8 cellular contexts compared by ENCODE assay signal in the genomic region with DNA sequence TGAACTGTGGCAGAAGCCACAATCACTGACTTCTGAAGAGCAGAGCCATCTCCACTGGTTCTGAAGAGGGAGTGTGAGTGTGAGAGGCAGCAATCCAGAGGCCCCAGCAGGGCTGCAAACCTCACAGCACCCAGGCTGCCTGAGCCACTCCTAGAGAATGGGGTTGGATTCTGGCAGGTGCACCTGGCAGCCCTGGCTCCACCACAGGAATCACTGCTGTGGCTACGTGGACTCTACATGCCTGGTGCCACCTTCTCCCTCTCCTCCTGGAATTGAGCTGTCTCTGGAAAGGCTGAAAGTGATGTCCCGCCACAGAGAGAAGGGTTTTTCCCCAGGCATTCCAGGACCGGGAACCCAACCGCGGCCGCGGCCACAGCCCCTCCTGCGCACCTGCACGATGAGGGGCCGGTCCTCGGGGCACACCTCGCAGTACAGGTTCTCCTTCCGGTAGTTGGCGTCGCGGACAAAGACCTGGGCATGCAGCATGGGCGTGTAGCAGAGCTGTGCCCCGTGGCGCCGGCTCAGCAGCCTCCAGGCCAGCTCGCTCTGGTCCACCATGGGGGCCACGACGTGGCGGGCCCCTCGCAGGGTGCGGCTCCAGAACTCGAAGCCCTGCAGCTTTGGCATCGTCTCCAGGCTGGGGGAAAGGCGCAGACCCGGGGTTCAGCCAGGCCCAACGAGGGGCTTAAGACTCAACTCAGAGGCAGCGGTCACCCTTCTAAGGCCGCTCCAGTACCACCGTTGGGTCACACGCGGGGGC. TPM values are rescaled to one million over a fixed set of nuclear protein-coding genes. Genes with fewer than 3 reads are reported as not detected.
DNase-seq lines count a peak whose midpoint lies in the region; ATAC-seq and TF ChIP-seq lines count a peak whose summit lies in the region.

No MANE protein-coding gene starts in this region.

- no peaks in the 10 kb centered on the region for H3K27me3 Mint-ChIP-seq in activated T-helper 17 cell treated with anti-CD3 and anti-CD28 coated beads, Interleukin-2, amount 50 U/mL, for 72 hours
- H3K27me3 Mint-ChIP-seq in immature natural killer cell (ENCODE audit: low read depth in 3 of 3) = peaks cover 4 to 10% (median 5%) of the 10 kb centered on the region in 3 donors

- H3K4me1 ChIP-seq in thymus (ENCODE audit: control insufficient read depth, insufficient read depth, low read length) = peaks cover 17% of the 10 kb centered on the region

- no peak for DNase-seq in HFF-Myc (ENCODE audit: extremely low read depth, low read depth)
- no peak for DNase-seq in immature natural killer cell
- no peak for DNase-seq in NCI-H1694 treated with DMSO at 0.1 percent for 48 hours (lab: John Stamatoyannopoulos, UW)
- DNase-seq in dermis blood vessel endothelial cell = no peak

- no peaks in the 10 kb centered on the region for H3K9me3 ChIP-seq in thymus (ENCODE audit: control insufficient read depth)

- H3K27ac Mint-ChIP-seq in activated T-helper 17 cell treated with anti-CD3 and anti-CD28 coated beads, Interleukin-2, amount 50 U/mL, for 72 hours = no peak overlapping the region
- H3K27ac Mint-ChIP-seq in immature natural killer cell = peak overlapping the region in 5 of 6 donors; percentile 28 to 83 (median 53)

- peaks cover 5% of the 10 kb centered on the region for H3K36me3 Mint-ChIP-seq in activated T-helper 17 cell treated with anti-CD3 and anti-CD28 coated beads, Interleukin-2, amount 50 U/mL, for 72 hours (ENCODE audit: low read depth)
- no peaks in the 10 kb centered on the region for H3K36me3 Mint-ChIP-seq in immature natural killer cell

- H3K27me3 ChIP-seq in thymus (ENCODE audit: control insufficient read depth, insufficient read depth) = no peaks in the 10 kb centered on the region

- H3K4me3 ChIP-seq in HFF-Myc (replicated peaks; ENCODE audit: low read depth, low read length) (peak overlapping the region; percentile 86), thymus (ENCODE audit: low read length) (peak overlapping the region; percentile 91)

- no peaks in the 10 kb centered on the region for H3K4me1 Mint-ChIP-seq in activated T-helper 17 cell treated with anti-CD3 and anti-CD28 coated beads, Interleukin-2, amount 50 U/mL, for 72 hours
- peaks cover 6 to 19% of the 10 kb centered on the region in 2 donors for H3K4me1 Mint-ChIP-seq in immature natural killer cell

- TF ChIP-seq CTCF in 22Rv1 (IDR thresholded peaks at IDR 0.05) = no peak
- no peak for TF ChIP-seq CTCF in HFF-Myc (IDR thresholded peaks at IDR 0.05; ENCODE audit: low read depth, low read length, missing control alignments)

- H3K27ac ChIP-seq in 22Rv1 = peak overlapping the region; percentile 87
- H3K27ac ChIP-seq in thymus (ENCODE audit: low read depth) = peak overlapping the region; percentile 52

- no peaks in the 10 kb centered on the region for H3K9me3 Mint-ChIP-seq in activated T-helper 17 cell treated with anti-CD3 and anti-CD28 coated beads, Interleukin-2, amount 50 U/mL, for 72 hours
- H3K9me3 Mint-ChIP-seq in immature natural killer cell = no peaks in the 10 kb centered on the region

- peak; percentile 25 for ATAC-seq in activated T-helper 17 cell treated with anti-CD3 and anti-CD28 coated beads, Interleukin-2, amount 50 U/mL, for 72 hours (replicated peaks)
- no peak for ATAC-seq in HG03045 (IDR thresholded peaks at IDR 0.05; ENCODE audit: unreplicated experiment)

- peak overlapping the region; percentile 53 for H3K4me3 Mint-ChIP-seq in activated T-helper 17 cell treated with anti-CD3 and anti-CD28 coated beads, Interleukin-2, amount 50 U/mL, for 72 hours
- H3K4me3 Mint-ChIP-seq in immature natural killer cell = peak overlapping the region; percentile 59 to 74 (median 69)

- 62% methylated on average over 36 of the region's 36 CpGs for WGBS in thymus

- H3K36me3 ChIP-seq in thymus (ENCODE audit: control insufficient read depth, insufficient read depth) = peaks cover 37% of the 10 kb centered on the region

RNA-seq across cellular contexts. Expression of a gene that starts 1.0 kb away (rescaled TPM):
- total RNA-seq in activated T-helper 17 cell treated with anti-CD3 and anti-CD28 coated beads, Interleukin-2, amount 50 U/mL, for 72 hours = 100 to 1,000 TPM in 1 of 2 donors, 10 to 100 TPM in 1; 59.7 to 129 TPM
- polyA plus RNA-seq in immature natural killer cell (10 to 100 TPM; 61.7 to 85.3 (median 82.5) TPM), thymus (147 TPM)
- total RNA-seq in dermis blood vessel endothelial cell = 72.5 and 72.7 TPM in 2 replicates

RNA-seq across cellular contexts. Expression of a gene that starts 12.9 kb away (rescaled TPM):
- 10 to 100 TPM; 46.2 to 97.2 TPM for total RNA-seq in activated T-helper 17 cell treated with anti-CD3 and anti-CD28 coated beads, Interleukin-2, amount 50 U/mL, for 72 hours
- polyA plus RNA-seq in immature natural killer cell (100 to 1,000 TPM; 174 to 212 (median 183) TPM), thymus (98.3 TPM)
- total RNA-seq in dermis blood vessel endothelial cell = 84.2 and 112 TPM in 2 replicates

RNA-seq across cellular contexts. Expression of a gene that starts 13.0 kb away (rescaled TPM):
- total RNA-seq in activated T-helper 17 cell treated with anti-CD3 and anti-CD28 coated beads, Interleukin-2, amount 50 U/mL, for 72 hours = 10 to 100 TPM; 21.1 to 25.2 TPM
- 1 to 10 TPM; 2.2 to 3.7 (median 3.2) TPM for polyA plus RNA-seq in immature natural killer cell
- 45.4 TPM for polyA plus RNA-seq in thymus
- 22.6 and 34.9 TPM in 2 replicates for total RNA-seq in dermis blood vessel endothelial cell

RNA-seq across cellular contexts. Expression of a gene that starts 27.1 kb away (rescaled TPM):
- total RNA-seq in activated T-helper 17 cell treated with anti-CD3 and anti-CD28 coated beads, Interleukin-2, amount 50 U/mL, for 72 hours = 10 to 100 TPM; 63.1 to 91.0 TPM
- 100 to 1,000 TPM; 144 to 242 (median 165) TPM for polyA plus RNA-seq in immature natural killer cell
- polyA plus RNA-seq in thymus = 101 TPM
- total RNA-seq in dermis blood vessel endothelial cell = 56.8 and 63.8 TPM in 2 replicates

RNA-seq across cellular contexts. Expression of a gene that starts 33.1 kb away (rescaled TPM):
- 1 to 10 TPM; 6.6 to 7.7 TPM for total RNA-seq in activated T-helper 17 cell treated with anti-CD3 and anti-CD28 coated beads, Interleukin-2, amount 50 U/mL, for 72 hours
- not detected for polyA plus RNA-seq in immature natural killer cell
- polyA plus RNA-seq in thymus = 6.9 TPM
- 9.0 and 14.0 TPM in 2 replicates for total RNA-seq in dermis blood vessel endothelial cell
